ENCODE assay signal across 26 cellular contexts in the genomic region with DNA sequence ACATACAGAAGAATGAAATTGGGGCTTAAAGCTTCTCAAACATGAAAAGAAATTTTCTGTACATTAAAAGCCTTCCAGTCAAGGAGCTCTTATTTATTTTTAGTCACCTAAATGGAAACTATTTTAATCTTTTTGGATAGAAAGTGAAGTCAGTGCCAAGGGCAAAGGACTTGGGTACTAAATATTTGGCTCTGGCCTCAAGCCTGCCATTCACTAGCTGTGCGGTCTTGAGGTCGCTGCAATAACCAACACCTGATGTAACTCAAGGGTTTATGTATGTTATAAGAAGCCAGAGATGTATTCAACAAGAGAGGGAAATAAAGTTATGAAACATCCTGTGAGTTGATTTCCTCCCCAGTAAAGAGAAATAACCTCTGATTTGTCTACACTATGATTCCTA.
"Had no signal": no experiment of that assay in that cellular context is flagged by ENCODE, and none has a peak within 500 bp of the region (broad histone marks: within the 10 kb centered on the region; RNA-seq: fewer than 3 reads in every experiment).

No MANE protein-coding gene starts in this region.

- DNase-seq: stimulated activated CD4-positive, alpha-beta T cell treated with anti-CD3 and anti-CD28 coated beads, Interleukin-2, amount 100 ng/mL, for 48 hours; stimulated activated CD4-positive, alpha-beta T cell treated with anti-CD3 and anti-CD28 coated beads, Interleukin-4, amount 100 ng/mL, for 1 hour; stimulated activated CD4-positive, alpha-beta T cell treated with anti-CD3 and anti-CD28 coated beads, Interleukin-4, amount 100 ng/mL, for 24 hours; stimulated activated CD4-positive, alpha-beta T cell treated with anti-CD3 and anti-CD28 coated beads, Interleukin-4, amount 100 ng/mL, for 4 hours; stimulated activated CD8-positive, alpha-beta memory T cell treated with anti-CD3 and anti-CD28 coated beads, Interleukin-4, amount 100 ng/mL, for 48 hours; stimulated activated naive B cell treated with anti-CD40 and anti-IgM and Interleukin-4, amounts not matched to agents 10 μg/mL and 1 μg/mL and 100 μg/mL, for 72 hours; stimulated activated naive CD4-positive, alpha-beta T cell; stimulated activated naive CD4-positive, alpha-beta T cell treated with Interleukin-2 at 50 U/mL for 16 hours; stimulated activated naive CD8-positive, alpha-beta T cell treated with anti-CD3 and anti-CD28 coated beads, Interleukin-15, amount 100 ng/mL, for 72 hours; stimulated activated naive CD8-positive, alpha-beta T cell treated with anti-CD3 and anti-CD28 coated beads, Interleukin-15, Interleukin-2, amounts not matched to agents 100 U/mL and 50 U/mL, for 24 hours; stomach; substantia nigra; testis; thyroid gland; tibial artery; transverse colon; trophoblast cell; upper lobe of left lung; upper lobe of right lung; uterus had no signal

- H3K9me3 ChIP-seq: stomach, suprapubic skin, testis, thoracic aorta, thyroid gland, tibial artery, tibial nerve, transverse colon, upper lobe of left lung, upper lobe of right lung, uterus, vagina had no signal

- H3K4me3 ChIP-seq: stomach, suprapubic skin, testis, thoracic aorta, thyroid gland, tibial artery, tibial nerve, transverse colon, upper lobe of left lung, upper lobe of right lung, uterus, vagina had no signal

- H3K36me3 ChIP-seq: stomach, suprapubic skin, thoracic aorta, thyroid gland, tibial artery, tibial nerve, transverse colon, upper lobe of left lung, upper lobe of right lung, uterus, vagina had no signal

- H3K4me1 ChIP-seq: suprapubic skin, thyroid gland, tibial artery, tibial nerve, transverse colon, upper lobe of left lung, upper lobe of right lung, uterus, vagina had no signal

- ATAC-seq: stimulated activated effector memory CD8-positive, alpha-beta T cell treated with anti-CD3 and anti-CD28 coated beads, Interleukin-12 subunit alpha, Interleukin-12 subunit beta, amount 100 ng/mL, for 72 hours; stimulated activated memory B cell treated with anti-CD40 and anti-IgM and Interleukin-4, amounts not matched to agents 10 μg/mL and 1 μg/mL and 100 μg/mL, for 72 hours; stimulated activated naive B cell treated with anti-CD40 and anti-IgM and Interleukin-4, amounts not matched to agents 10 μg/mL and 1 μg/mL and 100 μg/mL, for 72 hours; stimulated activated naive CD8-positive, alpha-beta T cell treated with anti-CD3 and anti-CD28 coated beads, Interleukin-15, amount 100 ng/mL, for 72 hours; stimulated activated naive CD8-positive, alpha-beta T cell treated with anti-CD3 and anti-CD28 coated beads, Interleukin-15, Interleukin-2, amounts not matched to agents 100 U/mL and 50 U/mL, for 24 hours; upper lobe of right lung had no signal

- H3K27me3 ChIP-seq: stomach, suprapubic skin, testis, thyroid gland, tibial artery, tibial nerve, transverse colon, upper lobe of left lung, upper lobe of right lung, uterus, vagina had no signal

- H3K27ac ChIP-seq: stomach, suprapubic skin, thoracic aorta, thyroid gland, tibial artery, tibial nerve, transverse colon, upper lobe of left lung, upper lobe of right lung, uterus, vagina had no signal
